ENCODE assay signal across 8 cellular contexts in genomic region chr10:119595134-119595714, GRCh38. TPM values are rescaled to one million over a fixed set of nuclear protein-coding genes. Genes with fewer than 3 reads are reported as not detected.
DNase-seq lines count a peak whose midpoint lies in the region; ATAC-seq and TF ChIP-seq lines count a peak whose summit lies in the region.

No MANE protein-coding gene starts in this region.

- ATAC-seq in GM21576 (IDR thresholded peaks at IDR 0.05; ENCODE audit: unreplicated experiment) (no peak), HG02852 (IDR thresholded peaks at IDR 0.05; ENCODE audit: unreplicated experiment) (no peak)

- in situ Hi-C loops in brain microvascular endothelial cell (cut with HindIII; ENCODE audit: low pct_ligation_motif_present, low sequenced_read_pairs) = no loop called here

- H3K9ac ChIP-seq in HUES64 (ENCODE audit: low read depth, low read length) = peak overlapping the region; percentile 62

- H3K27me3 ChIP-seq in HUES64 (ENCODE audit: insufficient read depth, low read length) = no peaks in the 10 kb centered on the region
- H3K27me3 ChIP-seq in brain microvascular endothelial cell (replicated peaks) = no peaks in the 10 kb centered on the region

- TF ChIP-seq CTCF in AG10803 (conservative IDR thresholded peaks at IDR 0.05; ENCODE audit: low read length) (no peak), brain microvascular endothelial cell (IDR thresholded peaks at IDR 0.05; ENCODE audit: low read depth, low read length, missing control alignments) (no peak)

- peak overlapping the region; percentile 98 for H3K4me3 ChIP-seq in AG10803 (ENCODE audit: low read length)
- H3K4me3 ChIP-seq in HUES64 (ENCODE audit: low read length) = peak overlapping the region; percentile 85
- H3K4me3 ChIP-seq in brain microvascular endothelial cell (ENCODE audit: low read depth, low read length) = peak overlapping the region; percentile 93
- H3K4me3 ChIP-seq in mesodermal cell (ENCODE audit: extremely low read depth, insufficient read depth, low read length, poor library complexity, severe bottlenecking) = peak overlapping the region; percentile 90

- H3K9me3 ChIP-seq in HUES64 (ENCODE audit: insufficient read depth, low read depth, low read length) (peaks cover 6% of the 10 kb centered on the region; the same call in 1 of the 2 replicates), mesodermal cell (ENCODE audit: control insufficient read depth, low read length) (peaks cover 9% of the 10 kb centered on the region)

- H3K36me3 ChIP-seq in HUES64 (ENCODE audit: insufficient read depth, low read length) = peaks cover 19% of the 10 kb centered on the region
- H3K36me3 ChIP-seq in brain microvascular endothelial cell (replicated peaks) = peaks cover 13% of the 10 kb centered on the region
- H3K36me3 ChIP-seq in mesodermal cell (ENCODE audit: control insufficient read depth, insufficient read depth, low read length) = peaks cover 28% of the 10 kb centered on the region

- 4% methylated on average over 6 of the region's 7 CpGs for WGBS in HUES64
- 0 to 3% methylated on average over 4 of the region's 7 CpGs for WGBS in mesodermal cell (ENCODE audit: insufficient coverage in 2 of 2), 2 experiments

- DNase-seq in AG10803 (ENCODE audit: low read depth) (peak; percentile 58), brain microvascular endothelial cell (peak; percentile 14), occipital lobe (lab: John Stamatoyannopoulos, UW) (no peak), NCI-H2171 (lab: John Stamatoyannopoulos, UW) (no peak)

- H3K27ac ChIP-seq in HUES64 (ENCODE audit: low read depth, low read length) = peak overlapping the region; percentile 11; the same call in 1 of the 2 replicates
- peak overlapping the region; percentile 93 for H3K27ac ChIP-seq in brain microvascular endothelial cell
- peak overlapping the region; percentile 99 for H3K27ac ChIP-seq in mesodermal cell (ENCODE audit: low read depth, low read length, severe bottlenecking)

- H3K4me1 ChIP-seq in HUES64 (ENCODE audit: insufficient read depth, low read length) = peaks cover 30% of the 10 kb centered on the region
- H3K4me1 ChIP-seq in mesodermal cell (ENCODE audit: control insufficient read depth, insufficient read depth, low read length, poor library complexity, severe bottlenecking) = peaks cover 19% of the 10 kb centered on the region

RNA-seq across cellular contexts. Expression of gene TIAL1, which starts 1.5 kb away (rescaled TPM):
- 91.2 TPM for polyA plus RNA-seq in HUES64 (2013, experiment 1 of 2)
- 88.9 TPM for polyA plus RNA-seq in HUES64 (2013, experiment 2 of 2)
- 135 TPM for polyA plus RNA-seq in mesodermal cell (2013, experiment 1 of 2)
- polyA plus RNA-seq in mesodermal cell (2013, experiment 2 of 2) = 150 TPM
- 58.8 TPM for total RNA-seq in occipital lobe

RNA-seq across cellular contexts. Expression of gene RGS10, which starts 52.7 kb away (rescaled TPM):
- polyA plus RNA-seq in HUES64 (2013, experiment 1 of 2) = 7.8 TPM
- 12.0 TPM for polyA plus RNA-seq in HUES64 (2013, experiment 2 of 2)
- 59.3 TPM for polyA plus RNA-seq in mesodermal cell (2013, experiment 1 of 2)
- 54.0 TPM for polyA plus RNA-seq in mesodermal cell (2013, experiment 2 of 2)
- 10.5 TPM for total RNA-seq in occipital lobe

RNA-seq across cellular contexts. Expression of gene BAG3, which starts 56.0 kb away (rescaled TPM):
- 10.7 TPM for polyA plus RNA-seq in HUES64 (2013, experiment 1 of 2)
- polyA plus RNA-seq in HUES64 (2013, experiment 2 of 2) = 14.3 TPM
- polyA plus RNA-seq in mesodermal cell (2013, experiment 1 of 2) = 63.7 TPM
- polyA plus RNA-seq in mesodermal cell (2013, experiment 2 of 2) = 62.5 TPM
- total RNA-seq in occipital lobe = 0.78 TPM

Comparison
In these comparisons a context has a peak if more than half of its experiments do, and no peak if none do; other contexts are left out.
1. DNase-seq: peak in AG10803 (single experiment) and brain microvascular endothelial cell (single experiment); none in occipital lobe (single experiment) and NCI-H2171 (single experiment).
2. H3K27ac ChIP-seq: peak in every context shown above with its lines; median percentile 99 in mesodermal cell; 93 in brain microvascular endothelial cell; 11 in HUES64.
3. Peak in every context shown above with its lines, with median percentiles within 50 percentile points of each other: H3K4me3 ChIP-seq.